Comparison of ENCODE assay signal across 1 cellular context in genomic region chr22:22408731-22409696, GRCh38.
TF ChIP-seq lines count a peak whose summit lies in the region.

No MANE protein-coding gene starts in this region.

TF ChIP-seq in K562, 482 proteins besides CTCF, POLR2A, EP300 and RAD21 (continued from another document and continues in another):
- TF ChIP-seq, protein P1, sequence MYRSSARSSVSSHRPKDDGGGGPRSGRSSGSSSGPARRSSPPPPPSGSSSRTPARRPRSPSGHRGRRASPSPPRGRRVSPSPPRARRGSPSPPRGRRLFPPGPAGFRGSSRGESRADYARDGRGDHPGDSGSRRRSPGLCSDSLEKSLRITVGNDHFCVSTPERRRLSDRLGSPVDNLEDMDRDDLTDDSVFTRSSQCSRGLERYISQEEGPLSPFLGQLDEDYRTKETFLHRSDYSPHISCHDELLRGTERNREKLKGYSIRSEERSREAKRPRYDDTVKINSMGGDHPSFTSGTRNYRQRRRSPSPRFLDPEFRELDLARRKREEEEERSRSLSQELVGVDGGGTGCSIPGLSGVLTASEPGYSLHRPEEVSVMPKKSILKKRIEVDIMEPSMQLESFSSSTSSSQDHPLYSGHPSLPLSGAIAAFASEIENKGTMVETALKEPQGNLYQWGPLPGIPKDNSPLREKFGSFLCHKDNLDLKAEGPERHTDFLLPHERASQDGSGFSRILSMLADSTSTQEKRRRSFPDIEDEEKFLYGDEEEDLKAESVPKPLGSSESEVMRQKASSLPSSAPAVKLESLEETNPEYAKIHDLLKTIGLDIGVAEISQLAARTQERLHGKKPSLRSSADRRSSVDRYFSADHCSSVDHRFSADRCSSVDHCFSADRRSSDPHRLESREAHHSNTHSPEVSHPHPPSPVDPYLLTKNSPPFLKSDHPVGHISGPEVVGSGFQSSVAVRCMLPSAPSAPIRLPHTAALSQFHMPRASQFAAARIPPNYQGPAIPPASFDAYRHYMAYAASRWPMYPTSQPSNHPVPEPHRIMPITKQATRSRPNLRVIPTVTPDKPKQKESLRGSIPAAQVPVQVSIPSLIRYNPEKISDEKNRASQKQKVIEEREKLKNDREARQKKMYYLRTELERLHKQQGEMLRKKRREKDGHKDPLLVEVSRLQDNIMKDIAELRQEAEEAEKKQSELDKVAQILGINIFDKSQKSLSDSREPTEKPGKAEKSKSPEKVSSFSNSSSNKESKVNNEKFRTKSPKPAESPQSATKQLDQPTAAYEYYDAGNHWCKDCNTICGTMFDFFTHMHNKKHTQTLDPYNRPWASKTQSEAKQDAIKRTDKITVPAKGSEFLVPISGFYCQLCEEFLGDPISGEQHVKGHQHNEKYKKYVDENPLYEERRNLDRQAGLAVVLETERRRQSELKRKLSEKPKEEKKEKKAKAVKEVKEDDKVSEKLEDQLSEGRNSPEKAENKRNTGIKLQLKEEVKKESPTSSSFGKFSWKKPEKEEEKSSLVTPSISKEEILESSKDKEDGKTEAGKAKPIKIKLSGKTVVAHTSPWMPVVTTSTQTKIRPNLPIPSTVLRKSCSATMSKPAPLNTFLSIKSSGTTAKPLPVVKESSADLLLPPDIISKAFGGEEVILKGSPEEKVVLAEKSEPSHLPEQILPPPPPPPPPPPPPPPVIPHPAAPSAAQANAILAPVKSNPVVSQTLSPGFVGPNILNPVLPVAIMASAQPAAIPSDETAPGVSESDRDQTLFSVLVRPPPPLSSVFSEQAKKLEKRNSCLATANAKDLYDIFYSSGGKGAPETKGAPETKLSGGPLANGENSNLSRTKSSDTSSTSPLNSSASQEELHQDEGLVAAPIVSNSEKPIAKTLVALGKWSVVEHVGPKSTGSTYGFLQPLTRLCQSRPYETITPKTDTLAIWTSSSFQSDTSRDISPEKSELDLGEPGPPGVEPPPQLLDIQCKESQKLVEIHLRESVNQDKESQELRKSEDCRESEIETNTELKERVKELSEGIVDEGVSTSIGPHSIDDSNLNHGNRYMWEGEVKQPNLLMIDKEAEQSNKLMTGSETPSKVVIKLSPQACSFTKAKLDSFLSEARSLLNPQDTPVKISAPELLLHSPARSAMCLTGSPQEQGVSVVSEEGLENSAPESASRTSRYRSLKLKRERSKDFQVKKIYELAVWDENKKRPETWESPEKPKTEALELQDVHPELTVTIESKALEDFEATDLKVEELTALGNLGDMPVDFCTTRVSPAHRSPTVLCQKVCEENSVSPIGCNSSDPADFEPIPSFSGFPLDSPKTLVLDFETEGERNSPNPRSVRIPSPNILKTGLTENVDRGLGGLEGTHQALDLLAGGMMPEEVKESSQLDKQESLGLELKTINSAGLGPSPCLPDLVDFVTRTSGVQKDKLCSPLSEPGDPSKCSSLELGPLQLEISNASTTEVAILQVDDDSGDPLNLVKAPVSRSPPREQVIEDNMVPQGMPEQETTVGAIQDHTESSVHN (IDR thresholded peaks at IDR 0.05; ENCODE audit: borderline replicate concordance in 1 of 2, low read depth in 1 of 2), result no peak
- TF ChIP-seq, protein P2, sequence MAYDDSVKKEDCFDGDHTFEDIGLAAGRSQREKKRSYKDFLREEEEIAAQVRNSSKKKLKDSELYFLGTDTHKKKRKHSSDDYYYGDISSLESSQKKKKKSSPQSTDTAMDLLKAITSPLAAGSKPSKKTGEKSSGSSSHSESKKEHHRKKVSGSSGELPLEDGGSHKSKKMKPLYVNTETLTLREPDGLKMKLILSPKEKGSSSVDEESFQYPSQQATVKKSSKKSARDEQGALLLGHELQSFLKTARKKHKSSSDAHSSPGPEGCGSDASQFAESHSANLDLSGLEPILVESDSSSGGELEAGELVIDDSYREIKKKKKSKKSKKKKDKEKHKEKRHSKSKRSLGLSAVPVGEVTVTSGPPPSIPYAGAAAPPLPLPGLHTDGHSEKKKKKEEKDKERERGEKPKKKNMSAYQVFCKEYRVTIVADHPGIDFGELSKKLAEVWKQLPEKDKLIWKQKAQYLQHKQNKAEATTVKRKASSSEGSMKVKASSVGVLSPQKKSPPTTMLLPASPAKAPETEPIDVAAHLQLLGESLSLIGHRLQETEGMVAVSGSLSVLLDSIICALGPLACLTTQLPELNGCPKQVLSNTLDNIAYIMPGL (CRISPR knock-in tag; IDR thresholded peaks at IDR 0.05), result peak; percentile 76; the same call in 1 of the 2 replicates
- TF ChIP-seq FOXM1 (IDR thresholded peaks at IDR 0.05; ENCODE audit: low read depth), result no peak
- TF ChIP-seq FOXM1 (CRISPR knock-in tag; IDR thresholded peaks at IDR 0.05; ENCODE audit: low read depth), result no peak
- TF ChIP-seq CHD1 (IDR thresholded peaks at IDR 0.05; ENCODE audit: low read length), result no peak
- no peak for TF ChIP-seq ZNF696 (CRISPR knock-in tag; conservative IDR thresholded peaks at IDR 0.05)
- TF ChIP-seq SRSF3 (IDR thresholded peaks at IDR 0.05; ENCODE audit: insufficient read depth, low read length), result no peak
- no peak for TF ChIP-seq NEUROD1 (IDR thresholded peaks at IDR 0.05; ENCODE audit: borderline replicate concordance, low read depth, low read length, partially characterized antibody)
- no peak for TF ChIP-seq ZBTB1 (CRISPR knock-in tag; IDR thresholded peaks at IDR 0.05; ENCODE audit: borderline replicate concordance, low read depth)
- TF ChIP-seq MXI1 (IDR thresholded peaks at IDR 0.05; ENCODE audit: low read depth, low read length), result 0 out of 2 replicates have a peak, but pooled peaks have one; percentile 16
- TF ChIP-seq ZNF644 (tag; IDR thresholded peaks at IDR 0.05; ENCODE audit: low read depth), result no peak
- no peak for TF ChIP-seq KAT8 (IDR thresholded peaks at IDR 0.05; ENCODE audit: low read depth)
- TF ChIP-seq ASH1L (IDR thresholded peaks at IDR 0.05; ENCODE audit: borderline replicate concordance, low read depth, partially characterized antibody), result no peak
- TF ChIP-seq CEBPB (tag; IDR thresholded peaks at IDR 0.05), result no peak
- TF ChIP-seq MBD2 (IDR thresholded peaks at IDR 0.05; ENCODE audit: borderline replicate concordance, low read depth), result no peak
- TF ChIP-seq NFATC3 (IDR thresholded peaks at IDR 0.05), result no peak
- TF ChIP-seq ZBTB17 (CRISPR knock-in tag; IDR thresholded peaks at IDR 0.05), result no peak
- TF ChIP-seq MAZ (CRISPR knock-in tag; conservative IDR thresholded peaks at IDR 0.05 in 1 of 2, IDR thresholded peaks at IDR 0.05 in 1 of 2), result no peak; a peak in 1 of 4 replicates
- TF ChIP-seq GATAD2B (IDR thresholded peaks at IDR 0.05; ENCODE audit: borderline replicate concordance), result no peak
- TF ChIP-seq, protein P3, sequence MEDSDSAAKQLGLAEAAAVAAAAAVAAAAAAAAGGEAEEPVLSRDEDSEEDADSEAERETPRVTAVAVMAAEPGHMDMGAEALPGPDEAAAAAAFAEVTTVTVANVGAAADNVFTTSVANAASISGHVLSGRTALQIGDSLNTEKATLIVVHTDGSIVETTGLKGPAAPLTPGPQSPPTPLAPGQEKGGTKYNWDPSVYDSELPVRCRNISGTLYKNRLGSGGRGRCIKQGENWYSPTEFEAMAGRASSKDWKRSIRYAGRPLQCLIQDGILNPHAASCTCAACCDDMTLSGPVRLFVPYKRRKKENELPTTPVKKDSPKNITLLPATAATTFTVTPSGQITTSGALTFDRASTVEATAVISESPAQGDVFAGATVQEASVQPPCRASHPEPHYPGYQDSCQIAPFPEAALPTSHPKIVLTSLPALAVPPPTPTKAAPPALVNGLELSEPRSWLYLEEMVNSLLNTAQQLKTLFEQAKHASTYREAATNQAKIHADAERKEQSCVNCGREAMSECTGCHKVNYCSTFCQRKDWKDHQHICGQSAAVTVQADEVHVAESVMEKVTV (CRISPR knock-in tag; IDR thresholded peaks at IDR 0.05), result no peak
- TF ChIP-seq PURB (CRISPR knock-in tag; IDR thresholded peaks at IDR 0.05; ENCODE audit: low read depth), result peak; percentile 85; the same call in 1 of the 2 replicates
- TF ChIP-seq HIVEP1 (CRISPR knock-in tag; IDR thresholded peaks at IDR 0.05), result no peak
- no peak for TF ChIP-seq ZFP30 (CRISPR knock-in tag; IDR thresholded peaks at IDR 0.05; ENCODE audit: borderline replicate concordance)
- TF ChIP-seq MYBL2 (IDR thresholded peaks at IDR 0.05; ENCODE audit: low read depth), result no peak
- no peak for TF ChIP-seq MYBL2 (CRISPR knock-in tag; IDR thresholded peaks at IDR 0.05; ENCODE audit: borderline replicate concordance)
- TF ChIP-seq PCBP1 (IDR thresholded peaks at IDR 0.05; ENCODE audit: low read depth, low read length, poor library complexity, severe bottlenecking), result no peak
- TF ChIP-seq CBFA2T3 (IDR thresholded peaks at IDR 0.05), result no peak
- no peak for TF ChIP-seq RFX5 (IDR thresholded peaks at IDR 0.05; ENCODE audit: low read depth, low read length)
- no peak for TF ChIP-seq POLR2AphosphoS2 (IDR thresholded peaks at IDR 0.05; ENCODE audit: low read length)
- TF ChIP-seq SNIP1 (IDR thresholded peaks at IDR 0.05; ENCODE audit: low read depth), result no peak
- TF ChIP-seq, protein P4, sequence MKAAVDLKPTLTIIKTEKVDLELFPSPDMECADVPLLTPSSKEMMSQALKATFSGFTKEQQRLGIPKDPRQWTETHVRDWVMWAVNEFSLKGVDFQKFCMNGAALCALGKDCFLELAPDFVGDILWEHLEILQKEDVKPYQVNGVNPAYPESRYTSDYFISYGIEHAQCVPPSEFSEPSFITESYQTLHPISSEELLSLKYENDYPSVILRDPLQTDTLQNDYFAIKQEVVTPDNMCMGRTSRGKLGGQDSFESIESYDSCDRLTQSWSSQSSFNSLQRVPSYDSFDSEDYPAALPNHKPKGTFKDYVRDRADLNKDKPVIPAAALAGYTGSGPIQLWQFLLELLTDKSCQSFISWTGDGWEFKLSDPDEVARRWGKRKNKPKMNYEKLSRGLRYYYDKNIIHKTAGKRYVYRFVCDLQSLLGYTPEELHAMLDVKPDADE (conservative IDR thresholded peaks at IDR 0.05; ENCODE audit: control insufficient read depth, low read depth, low read length), result no peak
- TF ChIP-seq, protein P5, sequence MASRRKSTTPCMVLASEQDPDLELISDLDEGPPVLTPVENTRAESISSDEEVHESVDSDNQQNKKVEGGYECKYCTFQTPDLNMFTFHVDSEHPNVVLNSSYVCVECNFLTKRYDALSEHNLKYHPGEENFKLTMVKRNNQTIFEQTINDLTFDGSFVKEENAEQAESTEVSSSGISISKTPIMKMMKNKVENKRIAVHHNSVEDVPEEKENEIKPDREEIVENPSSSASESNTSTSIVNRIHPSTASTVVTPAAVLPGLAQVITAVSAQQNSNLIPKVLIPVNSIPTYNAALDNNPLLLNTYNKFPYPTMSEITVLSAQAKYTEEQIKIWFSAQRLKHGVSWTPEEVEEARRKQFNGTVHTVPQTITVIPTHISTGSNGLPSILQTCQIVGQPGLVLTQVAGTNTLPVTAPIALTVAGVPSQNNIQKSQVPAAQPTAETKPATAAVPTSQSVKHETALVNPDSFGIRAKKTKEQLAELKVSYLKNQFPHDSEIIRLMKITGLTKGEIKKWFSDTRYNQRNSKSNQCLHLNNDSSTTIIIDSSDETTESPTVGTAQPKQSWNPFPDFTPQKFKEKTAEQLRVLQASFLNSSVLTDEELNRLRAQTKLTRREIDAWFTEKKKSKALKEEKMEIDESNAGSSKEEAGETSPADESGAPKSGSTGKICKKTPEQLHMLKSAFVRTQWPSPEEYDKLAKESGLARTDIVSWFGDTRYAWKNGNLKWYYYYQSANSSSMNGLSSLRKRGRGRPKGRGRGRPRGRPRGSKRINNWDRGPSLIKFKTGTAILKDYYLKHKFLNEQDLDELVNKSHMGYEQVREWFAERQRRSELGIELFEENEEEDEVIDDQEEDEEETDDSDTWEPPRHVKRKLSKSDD (conservative IDR thresholded peaks at IDR 0.05; ENCODE audit: low read length), result no peak
- TF ChIP-seq, protein P6, sequence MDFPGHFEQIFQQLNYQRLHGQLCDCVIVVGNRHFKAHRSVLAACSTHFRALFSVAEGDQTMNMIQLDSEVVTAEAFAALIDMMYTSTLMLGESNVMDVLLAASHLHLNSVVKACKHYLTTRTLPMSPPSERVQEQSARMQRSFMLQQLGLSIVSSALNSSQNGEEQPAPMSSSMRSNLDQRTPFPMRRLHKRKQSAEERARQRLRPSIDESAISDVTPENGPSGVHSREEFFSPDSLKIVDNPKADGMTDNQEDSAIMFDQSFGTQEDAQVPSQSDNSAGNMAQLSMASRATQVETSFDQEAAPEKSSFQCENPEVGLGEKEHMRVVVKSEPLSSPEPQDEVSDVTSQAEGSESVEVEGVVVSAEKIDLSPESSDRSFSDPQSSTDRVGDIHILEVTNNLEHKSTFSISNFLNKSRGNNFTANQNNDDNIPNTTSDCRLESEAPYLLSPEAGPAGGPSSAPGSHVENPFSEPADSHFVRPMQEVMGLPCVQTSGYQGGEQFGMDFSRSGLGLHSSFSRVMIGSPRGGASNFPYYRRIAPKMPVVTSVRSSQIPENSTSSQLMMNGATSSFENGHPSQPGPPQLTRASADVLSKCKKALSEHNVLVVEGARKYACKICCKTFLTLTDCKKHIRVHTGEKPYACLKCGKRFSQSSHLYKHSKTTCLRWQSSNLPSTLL (IDR thresholded peaks at IDR 0.05), result no peak
- no peak for TF ChIP-seq FOSL1 (tag; conservative IDR thresholded peaks at IDR 0.05)
- no peak for TF ChIP-seq ZNF184 (CRISPR knock-in tag; IDR thresholded peaks at IDR 0.05)
- no peak for TF ChIP-seq TAL1 (IDR thresholded peaks at IDR 0.05)
- no peak for TF ChIP-seq BMI1 (IDR thresholded peaks at IDR 0.05; ENCODE audit: low read length)
- TF ChIP-seq ZFP1 (CRISPR knock-in tag; IDR thresholded peaks at IDR 0.05), result no peak
- no peak for TF ChIP-seq MLX (CRISPR knock-in tag; conservative IDR thresholded peaks at IDR 0.05)
- no peak for TF ChIP-seq U2AF1 (optimal IDR thresholded peaks at IDR 0.05; ENCODE audit: low read depth, low read length)
- TF ChIP-seq TRIM28 (IDR thresholded peaks at IDR 0.05), result no peak
- TF ChIP-seq ZNF766 (CRISPR knock-in tag; conservative IDR thresholded peaks at IDR 0.05), result 0 out of 2 replicates have a peak, but pooled peaks have one; percentile 33
- TF ChIP-seq ILK (tag; IDR thresholded peaks at IDR 0.05; ENCODE audit: borderline replicate concordance, low read depth), result no peak
- TF ChIP-seq, protein P7, sequence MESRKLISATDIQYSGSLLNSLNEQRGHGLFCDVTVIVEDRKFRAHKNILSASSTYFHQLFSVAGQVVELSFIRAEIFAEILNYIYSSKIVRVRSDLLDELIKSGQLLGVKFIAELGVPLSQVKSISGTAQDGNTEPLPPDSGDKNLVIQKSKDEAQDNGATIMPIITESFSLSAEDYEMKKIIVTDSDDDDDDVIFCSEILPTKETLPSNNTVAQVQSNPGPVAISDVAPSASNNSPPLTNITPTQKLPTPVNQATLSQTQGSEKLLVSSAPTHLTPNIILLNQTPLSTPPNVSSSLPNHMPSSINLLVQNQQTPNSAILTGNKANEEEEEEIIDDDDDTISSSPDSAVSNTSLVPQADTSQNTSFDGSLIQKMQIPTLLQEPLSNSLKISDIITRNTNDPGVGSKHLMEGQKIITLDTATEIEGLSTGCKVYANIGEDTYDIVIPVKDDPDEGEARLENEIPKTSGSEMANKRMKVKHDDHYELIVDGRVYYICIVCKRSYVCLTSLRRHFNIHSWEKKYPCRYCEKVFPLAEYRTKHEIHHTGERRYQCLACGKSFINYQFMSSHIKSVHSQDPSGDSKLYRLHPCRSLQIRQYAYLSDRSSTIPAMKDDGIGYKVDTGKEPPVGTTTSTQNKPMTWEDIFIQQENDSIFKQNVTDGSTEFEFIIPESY (CRISPR knock-in tag; IDR thresholded peaks at IDR 0.05), result no peak
- no peak for TF ChIP-seq ZNF197 (CRISPR knock-in tag; IDR thresholded peaks at IDR 0.05; ENCODE audit: low read depth)
- no peak for TF ChIP-seq HEY1 (CRISPR knock-in tag; IDR thresholded peaks at IDR 0.05; ENCODE audit: borderline replicate concordance)
- TF ChIP-seq ZNF354B (CRISPR knock-in tag; IDR thresholded peaks at IDR 0.05), result no peak
- no peak for TF ChIP-seq MYNN (IDR thresholded peaks at IDR 0.05)
- TF ChIP-seq MYNN (CRISPR knock-in tag; IDR thresholded peaks at IDR 0.05), result peak; percentile 12; the same call in 1 of the 2 replicates
